In the genomic region with DNA sequence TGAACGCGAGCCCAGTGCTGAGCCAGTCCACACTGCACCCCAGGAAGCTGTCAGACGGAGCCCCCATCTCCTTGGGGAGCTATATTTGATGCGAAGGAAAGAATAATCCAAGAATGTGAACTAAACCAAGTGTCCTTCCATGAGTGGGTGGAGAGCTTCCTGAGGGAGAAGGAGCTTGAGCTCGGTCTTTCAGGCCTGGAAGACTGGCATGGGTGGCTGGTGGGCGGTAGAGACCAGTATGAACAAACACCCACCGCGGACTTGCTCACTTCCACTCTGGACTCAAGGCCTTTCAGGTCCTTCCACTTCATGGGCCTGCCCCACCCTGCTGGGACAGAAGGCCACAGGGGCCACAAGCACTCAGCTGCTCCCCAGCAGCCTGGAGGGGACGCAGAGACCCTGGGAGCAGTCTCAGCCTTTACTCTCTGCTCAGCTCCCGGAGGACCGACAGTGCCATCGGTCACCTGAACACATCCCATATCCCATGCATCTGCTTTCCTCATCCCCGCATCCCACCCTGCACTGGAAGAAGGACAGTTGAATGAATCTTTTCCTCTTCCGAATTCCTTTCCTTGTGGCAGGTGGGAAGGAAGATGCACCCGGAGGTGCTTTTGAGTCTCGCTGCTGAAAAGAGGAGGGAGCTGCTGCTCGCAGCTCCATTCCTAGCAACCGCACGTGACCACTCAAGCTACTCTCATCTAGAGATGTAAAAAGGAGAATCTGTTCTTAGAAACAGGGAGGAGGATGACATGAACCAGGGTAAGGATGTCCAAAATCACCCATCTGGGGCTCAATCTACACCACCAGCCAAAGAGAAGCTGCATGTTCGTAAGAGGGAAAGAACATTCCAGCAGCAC, we compare ENCODE assay signal across 14 cellular contexts.
"Had no signal": no experiment of that assay in that cellular context is flagged by ENCODE, and none has a peak within 500 bp of the region (broad histone marks: within the 10 kb centered on the region; RNA-seq: fewer than 3 reads in every experiment).

No MANE protein-coding gene starts in this region.

- H3K36me3 Mint-ChIP-seq: activated naive CD8-positive, alpha-beta T cell; mesothelial cell of epicardium had no signal

- H3K4me1 ChIP-seq: stomach, thyroid gland had no signal

- H3K9me3 ChIP-seq: heart right ventricle, ovary, stomach, thyroid gland had no signal

- DNase-seq: activated CD4-positive, alpha-beta T cell treated with anti-CD3 and anti-CD28 coated beads for 1 hour; activated CD4-positive, alpha-beta T cell treated with anti-CD3 and anti-CD28 coated beads, Interleukin-2, amount 50 U/mL, for 48 hours; activated gamma-delta T cell; activated T-cell treated with anti-CD3 and anti-CD28 coated beads, Interleukin-2, amount 50 U/mL, for 48 hours; foreskin melanocyte; heart right ventricle; ovary; SHP77 treated with DMSO at 0.1 percent for 48 hours; stimulated activated CD4-positive, alpha-beta T cell treated with anti-CD3 and anti-CD28 coated beads, Interleukin-15, amount 100 ng/mL, for 24 hours; stimulated activated CD4-positive, alpha-beta T cell treated with anti-CD3 and anti-CD28 coated beads, Interleukin-4, amount 100 ng/mL, for 24 hours; stomach; thyroid gland had no signal

- H3K27ac ChIP-seq: heart right ventricle, ovary, stomach, thyroid gland had no signal

- H3K4me3 ChIP-seq: ovary, stomach, thyroid gland had no signal

- H3K9me3 Mint-ChIP-seq: mesothelial cell of epicardium had no signal

- H3K27ac Mint-ChIP-seq: activated naive CD8-positive, alpha-beta T cell; mesothelial cell of epicardium had no signal

- H3K36me3 ChIP-seq: heart right ventricle, ovary, stomach, thyroid gland had no signal

- H3K27me3 ChIP-seq: heart right ventricle, ovary, stomach, thyroid gland had no signal

- H3K4me3 Mint-ChIP-seq: activated naive CD8-positive, alpha-beta T cell had no signal
